ENCODE assay signal across 19 cellular contexts in the genomic region with DNA sequence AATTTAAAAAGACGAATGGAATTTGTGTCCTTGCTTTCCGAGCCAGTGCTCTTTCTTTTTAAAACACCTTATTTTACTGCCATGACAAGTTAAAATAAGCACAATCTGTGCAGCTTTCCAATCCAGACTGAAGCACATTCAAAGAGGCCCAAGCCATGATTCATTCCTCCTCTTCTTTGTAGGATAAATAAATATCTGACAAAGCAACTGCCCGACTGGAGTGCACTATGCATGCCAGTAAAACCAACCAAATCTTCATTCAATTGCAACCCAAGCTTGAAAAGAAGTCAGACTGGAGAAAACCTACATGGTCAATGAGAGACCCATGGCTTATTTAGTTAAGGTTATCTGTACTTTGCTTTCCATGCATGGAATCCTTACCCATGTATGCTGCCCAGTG.
DNase-seq lines count a peak whose midpoint lies in the region; ATAC-seq and TF ChIP-seq lines count a peak whose summit lies in the region.
"Had no signal": no experiment of that assay in that cellular context is flagged by ENCODE, and none has a peak within 500 bp of the region (broad histone marks: within the 10 kb centered on the region; RNA-seq: fewer than 3 reads in every experiment).

No MANE protein-coding gene starts in this region.

- TF ChIP-seq CTCF in AG04449 (IDR thresholded peaks at IDR 0.05; ENCODE audit: insufficient read depth, low read length, missing control alignments) (no peak), HFFc6 (IDR thresholded peaks at IDR 0.05) (no peak)

- H3K27me3 Mint-ChIP-seq in HFFc6 (ENCODE audit: insufficient read depth), result no peaks in the 10 kb centered on the region
- H3K27me3 Mint-ChIP-seq in immature natural killer cell (ENCODE audit: low read depth in 3 of 3), result peaks cover 2 to 3% (median 3%) of the 10 kb centered on the region in 3 donors

- no peaks in the 10 kb centered on the region for H3K9me3 Mint-ChIP-seq in HFFc6
- H3K9me3 Mint-ChIP-seq in immature natural killer cell, result no peaks in the 10 kb centered on the region
- H3K9me3 Mint-ChIP-seq: activated naive CD4-positive, alpha-beta T cell treated with anti-CD3 and anti-CD28 coated beads for 36 hours had no signal

- H3K27ac Mint-ChIP-seq in HFFc6, result peak overlapping the region; percentile 1; the same call in 1 of the 2 replicates
- H3K27ac Mint-ChIP-seq in immature natural killer cell, result peak overlapping the region in 4 of 6 donors; percentile 12 to 58 (median 16)
- H3K27ac Mint-ChIP-seq: activated naive CD4-positive, alpha-beta T cell treated with anti-CD3 and anti-CD28 coated beads for 36 hours had no signal

- intact Hi-C loops in posterior vena cava (cut with DNase I), result loop anchor here in 1 of 2 donors (10.0 kb wide), 1 partner anchor 60 kb away; no protein-coding TSS in a partner anchor

- peak; percentile 50 for DNase-seq in AG04449 (ENCODE audit: low read depth, low spot score)
- DNase-seq in HFFc6, result peak; percentile 54
- DNase-seq in astrocyte of the hippocampus (ENCODE audit: low read depth, low spot score), result peak; percentile 80
- DNase-seq in immature natural killer cell, result no peak
- no peak for DNase-seq in D341Med (ENCODE audit: low spot score)
- no peak for DNase-seq in posterior vena cava (ENCODE audit: low spot score)
- DNase-seq in kidney glomerular epithelial cell (lab: John Stamatoyannopoulos, UW), result no peak
- DNase-seq: activated CD4-positive, alpha-beta T cell treated with anti-CD3 and anti-CD28 coated beads for 1 hour; activated naive CD4-positive, alpha-beta T cell treated with anti-CD3 and anti-CD28 coated beads for 36 hours; Calu3; glutamatergic neuron; islet precursor cell; KBM-7; NCI-H1092 treated with DMSO at 0.1 percent for 48 hours; NCI-H2171; RPMI8226 had no signal

- POLR2A ChIA-PET in AG04449 (lab: Yijun Ruan, JAX), result interaction anchor here (0.6 to 0.7 kb wide), 2 partner anchors 27 to 1839 kb away, joined by 3 read pairs; no protein-coding TSS in a partner anchor

- peaks cover 42% of the 10 kb centered on the region for H3K4me1 Mint-ChIP-seq in HFFc6 (ENCODE audit: low read depth)
- H3K4me1 Mint-ChIP-seq in immature natural killer cell, result peaks cover 61 to 92% of the 10 kb centered on the region in 2 donors

- no peak overlapping the region for H3K4me3 ChIP-seq in AG04449 (ENCODE audit: low read depth, low read length)
- H3K4me3 ChIP-seq: A549, upper lobe of left lung had no signal

- H3K36me3 Mint-ChIP-seq in HFFc6 (ENCODE audit: low read depth) (no peaks in the 10 kb centered on the region), immature natural killer cell (peaks cover 17 to 52% (median 30%) of the 10 kb centered on the region in 3 donors)

- CTCF ChIA-PET in AG04449 (lab: Yijun Ruan, JAX), result interaction anchor here (5.5 kb wide), 1 partner anchor 11 kb away, joined by 54 read pairs; no protein-coding TSS in a partner anchor

- ATAC-seq in HG03045 (IDR thresholded peaks at IDR 0.05; ENCODE audit: unreplicated experiment), result no peak
- ATAC-seq: A549 had no signal

- H3K4me3 Mint-ChIP-seq in HFFc6, result peak overlapping the region; percentile 6; the same call in 1 of the 2 replicates
- no peak overlapping the region for H3K4me3 Mint-ChIP-seq in immature natural killer cell
- H3K4me3 Mint-ChIP-seq: activated naive CD4-positive, alpha-beta T cell treated with anti-CD3 and anti-CD28 coated beads for 36 hours had no signal

Comparison
In these comparisons a context has a peak if more than half of its experiments do, and no peak if none do; other contexts are left out.
1. DNase-seq: peak in AG04449 (single experiment), HFFc6 (single experiment) and astrocyte of the hippocampus (single experiment); none in immature natural killer cell (0 of 3), D341Med (single experiment), posterior vena cava (single experiment) and kidney glomerular epithelial cell (single experiment).